In genomic region chr10:125786547-125786946, GRCh38 we compare ENCODE assay signal across 32 cellular contexts. TPM values are rescaled to one million over a fixed set of nuclear protein-coding genes. Genes with fewer than 3 reads are reported as not detected.
A peak's percentile ranks its signal among the peaks of the same experiment; 100 is the strongest.
DNase-seq lines count a peak whose midpoint lies in the region; ATAC-seq and TF ChIP-seq lines count a peak whose summit lies in the region.
"Had no signal": no experiment of that assay in that cellular context is flagged by ENCODE, and none has a peak within 500 bp of the region (broad histone marks: within the 10 kb centered on the region; RNA-seq: fewer than 3 reads in every experiment).

No MANE protein-coding gene starts in this region.

- H3K27me3 ChIP-seq in BLaER1 (no peaks in the 10 kb centered on the region), ovary (no peaks in the 10 kb centered on the region)
- H3K27me3 ChIP-seq: pancreas, Peyer's patch, right lobe of liver, SJSA1, transverse colon had no signal

- peaks cover 2% of the 10 kb centered on the region for H3K36me3 Mint-ChIP-seq in effector memory CD8-positive, alpha-beta T cell (ENCODE audit: insufficient read depth)

- H3K4me1 Mint-ChIP-seq in effector memory CD8-positive, alpha-beta T cell (ENCODE audit: low read depth in 2 of 2), result peaks cover 14 to 24% of the 10 kb centered on the region in 2 donors

- DNase-seq in effector memory CD8-positive, alpha-beta T cell, result no peak
- DNase-seq in ovary (no peak), COR-L47 (lab: John Stamatoyannopoulos, UW) (no peak), NCI-H345 (lab: John Stamatoyannopoulos, UW) (no peak), mesenteric fat pad (ENCODE audit: low spot score) (no peak)
- DNase-seq: activated CD4-positive, alpha-beta T cell treated with anti-CD3 and anti-CD28 coated beads for 48 hours; activated CD8-positive, alpha-beta memory T cell treated with anti-CD3 and anti-CD28 coated beads, Interleukin-2, amount 10 ng/mL, durations not matched to agents 7 days and 5 days; activated naive CD4-positive, alpha-beta T cell treated with anti-CD3 and anti-CD28 coated beads, Interleukin-2, amount 50 U/mL, for 16 hours; aorta; central memory CD4-positive, alpha-beta T cell; DMS 273 treated with DMSO at 0.1 percent for 48 hours; left colon; naive thymus-derived CD8-positive, alpha-beta T cell; NCI-H2029; NCI-H446 treated with DMSO at 0.1 percent for 48 hours; pancreas; right lobe of liver; transverse colon had no signal

- TF ChIP-seq CTCF in ovary (IDR thresholded peaks at IDR 0.05), result no peak

- H3K4me1 ChIP-seq in BLaER1 (peaks cover 26% of the 10 kb centered on the region), ovary (ENCODE audit: insufficient read depth) (no peaks in the 10 kb centered on the region)
- H3K4me1 ChIP-seq: pancreas, Peyer's patch, right lobe of liver, transverse colon had no signal

- H3K9me3 ChIP-seq in BLaER1 (no peaks in the 10 kb centered on the region), ovary (no peaks in the 10 kb centered on the region)
- H3K9me3 ChIP-seq: pancreas, Peyer's patch, right lobe of liver, SJSA1, transverse colon had no signal

- intact Hi-C loops in ovary (cut with DNase I), result no loop called here

- no peaks in the 10 kb centered on the region for H3K9me3 Mint-ChIP-seq in effector memory CD8-positive, alpha-beta T cell
- H3K9me3 Mint-ChIP-seq: activated T-helper 1 cell treated with anti-CD3 and anti-CD28 coated beads, Interleukin-12 subunit alpha, Interleukin-12 subunit beta, Interleukin-2, Interleukin-4 antibody, amounts not matched to agents 30 ng/mL and 10 ng/mL and 1 ng/mL, durations not matched to agents 14 hours and 24 hours and 36 hours; mesothelial cell of epicardium; naive thymus-derived CD8-positive, alpha-beta T cell; T-helper 1 cell treated with Interleukin-12 subunit alpha and Interleukin-12 subunit beta and Interleukin-4 antibody, amounts not matched to agents 30 μg/mL and 1 μg/mL, for 36 hours had no signal

- WGBS in ovary, 3 donors, result 83 to 87% (median 84%) methylated on average over 4 of the region's 4 CpGs

- H3K27ac ChIP-seq in BLaER1 (no peak overlapping the region), ovary (no peak overlapping the region)
- H3K27ac ChIP-seq: pancreas, Peyer's patch, right lobe of liver, SJSA1, transverse colon had no signal

- no peaks in the 10 kb centered on the region for H3K27me3 Mint-ChIP-seq in effector memory CD8-positive, alpha-beta T cell
- H3K27me3 Mint-ChIP-seq: activated CD8-positive, alpha-beta memory T cell treated with anti-CD3 and anti-CD28 coated beads, Interleukin-2, amount 10 ng/mL, durations not matched to agents 7 days and 5 days; naive thymus-derived CD8-positive, alpha-beta T cell had no signal

- no peaks in the 10 kb centered on the region for H4K20me1 ChIP-seq in BLaER1

- TF ChIP-seq POLR2A in ovary (IDR thresholded peaks at IDR 0.05), result no peak

- H3K27ac Mint-ChIP-seq in effector memory CD8-positive, alpha-beta T cell, result peak overlapping the region; percentile 81 to 89
- H3K27ac Mint-ChIP-seq: activated CD8-positive, alpha-beta memory T cell treated with anti-CD3 and anti-CD28 coated beads, Interleukin-2, amount 10 ng/mL, durations not matched to agents 7 days and 5 days; activated T-helper 1 cell treated with anti-CD3 and anti-CD28 coated beads, Interleukin-12 subunit alpha, Interleukin-12 subunit beta, Interleukin-2, Interleukin-4 antibody, amounts not matched to agents 30 ng/mL and 10 ng/mL and 1 ng/mL, durations not matched to agents 14 hours and 24 hours and 36 hours; mesothelial cell of epicardium; T-helper 1 cell treated with Interleukin-12 subunit alpha and Interleukin-12 subunit beta and Interleukin-4 antibody, amounts not matched to agents 30 μg/mL and 1 μg/mL, for 36 hours had no signal

- H3K36me3 ChIP-seq in BLaER1, result peaks cover 30% of the 10 kb centered on the region
- H3K36me3 ChIP-seq in ovary, result no peaks in the 10 kb centered on the region
- H3K36me3 ChIP-seq: transverse colon had no signal

- no peak overlapping the region for H3K9ac ChIP-seq in BLaER1

- H3K4me2 ChIP-seq in BLaER1, result peak overlapping the region; percentile 51

- H3K4me3 ChIP-seq in BLaER1 (no peak overlapping the region), ovary (no peak overlapping the region)
- H3K4me3 ChIP-seq: pancreas, Peyer's patch, right lobe of liver, SJSA1, transverse colon had no signal

- TF ChIP-seq EP300 in ovary (IDR thresholded peaks at IDR 0.05), result no peak

- ATAC-seq in GM18909 (IDR thresholded peaks at IDR 0.05; ENCODE audit: poor library complexity, unreplicated experiment), result peak; percentile 45
- ATAC-seq in HG03135 (IDR thresholded peaks at IDR 0.05; ENCODE audit: unreplicated experiment), result peak; percentile 43
- ATAC-seq in effector memory CD8-positive, alpha-beta T cell (replicated peaks), result no peak
- ATAC-seq: activated CD8-positive, alpha-beta memory T cell treated with anti-CD3 and anti-CD28 coated beads, Interleukin-2, amount 10 ng/mL, durations not matched to agents 7 days and 5 days; HepG2; left colon; naive thymus-derived CD8-positive, alpha-beta T cell; pancreas; right lobe of liver had no signal

- no peak overlapping the region for H3K4me3 Mint-ChIP-seq in effector memory CD8-positive, alpha-beta T cell
- H3K4me3 Mint-ChIP-seq: activated CD8-positive, alpha-beta memory T cell treated with anti-CD3 and anti-CD28 coated beads, Interleukin-2, amount 10 ng/mL, durations not matched to agents 7 days and 5 days; activated T-helper 1 cell treated with anti-CD3 and anti-CD28 coated beads, Interleukin-12 subunit alpha, Interleukin-12 subunit beta, Interleukin-2, Interleukin-4 antibody, amounts not matched to agents 30 ng/mL and 10 ng/mL and 1 ng/mL, durations not matched to agents 14 hours and 24 hours and 36 hours; mesothelial cell of epicardium; T-helper 1 cell treated with Interleukin-12 subunit alpha and Interleukin-12 subunit beta and Interleukin-4 antibody, amounts not matched to agents 30 μg/mL and 1 μg/mL, for 36 hours had no signal

RNA-seq across cellular contexts. Expression of gene MMP21, which starts 10.9 kb away (rescaled TPM):
- 1 to 10 TPM in 4 of 7 donors, under 1 TPM in 3; 0.11 to 1.6 (median 1.2) TPM for total RNA-seq in ovary
- under 1 TPM; 0.56 to 1.00 TPM for polyA plus RNA-seq in ovary
- 0.29 TPM for total RNA-seq in mesenteric fat pad
- total RNA-seq: A673; activated CD8-positive, alpha-beta memory T cell treated with anti-CD3 and anti-CD28 coated beads, Interleukin-2, amount 10 ng/mL, durations not matched to agents 7 days and 5 days; activated T-helper 1 cell treated with anti-CD3 and anti-CD28 coated beads, Interleukin-12 subunit alpha, Interleukin-12 subunit beta, Interleukin-2, Interleukin-4 antibody, amounts not matched to agents 30 ng/mL and 10 ng/mL and 1 ng/mL, durations not matched to agents 14 hours and 24 hours and 36 hours; G401; H1; HepG2; left colon; LHCN-M2; SJSA1 had no signal
- polyA plus RNA-seq: aorta; BJ; H1; HepG2; naive thymus-derived CD8-positive, alpha-beta T cell had no signal

RNA-seq across cellular contexts. Expression of gene UROS, which starts 36.5 kb away (rescaled TPM):
- total RNA-seq in ovary (10 to 100 TPM; 18.5 to 39.6 (median 28.6) TPM), mesenteric fat pad (50.6 TPM)
- 10 to 100 TPM; 23.7 to 82.5 TPM for polyA plus RNA-seq in ovary

RNA-seq across cellular contexts. Expression of gene BCCIP, which starts 36.8 kb away (rescaled TPM):
- 10 to 100 TPM; 29.9 to 60.6 (median 48.4) TPM for total RNA-seq in ovary
- polyA plus RNA-seq in ovary, result 10 to 100 TPM; 40.5 to 50.2 TPM
- 57.7 TPM for total RNA-seq in mesenteric fat pad
